In genomic region chr2:181806039-181806392, GRCh38 we compare ENCODE assay signal across 1 cellular context.
TF ChIP-seq lines count a peak whose summit lies in the region.

No MANE protein-coding gene starts in this region.

TF ChIP-seq in IMR-90, 13 proteins besides CTCF, POLR2A, EP300 and RAD21 (continued from another document):
- TF ChIP-seq SMC3 (IDR thresholded peaks at IDR 0.05; ENCODE audit: low read depth, low read length) (no peak), BHLHE40 (IDR thresholded peaks at IDR 0.05; ENCODE audit: low read depth, low read length) (no peak), MXI1 (IDR thresholded peaks at IDR 0.05; ENCODE audit: borderline replicate concordance, low read depth, low read length) (no peak), FOS (IDR thresholded peaks at IDR 0.05; ENCODE audit: low read depth, low read length) (no peak), MAZ (IDR thresholded peaks at IDR 0.05; ENCODE audit: borderline replicate concordance, low read depth, low read length) (no peak)
